ENCODE assay signal across 8 cellular contexts in genomic region chr3:122299872-122300460, GRCh38. TPM values are rescaled to one million over a fixed set of nuclear protein-coding genes. Genes with fewer than 3 reads are reported as not detected.
DNase-seq lines count a peak whose midpoint lies in the region; ATAC-seq and TF ChIP-seq lines count a peak whose summit lies in the region.

No MANE protein-coding gene starts in this region.

- H3K9me2 ChIP-seq in hepatocyte (replicated peaks; ENCODE audit: insufficient read depth): no peaks in the 10 kb centered on the region

- H3K79me2 ChIP-seq in KMS-11 (ENCODE audit: insufficient read depth, low read depth) (no peaks in the 10 kb centered on the region), hepatocyte (no peaks in the 10 kb centered on the region)

- H3K27ac ChIP-seq in KMS-11 (no peak overlapping the region), hepatocyte (no peak overlapping the region)

- 90% methylated on average over 12 of the region's 12 CpGs for WGBS in hepatocyte (ENCODE audit: low lambda C conversion rate, missing lambda C conversion rate)

- ATAC-seq in GM18858 (IDR thresholded peaks at IDR 0.05; ENCODE audit: unreplicated experiment): no peak

- no peaks in the 10 kb centered on the region for H3K9me3 ChIP-seq in hepatocyte (ENCODE audit: low read depth)

- no peak overlapping the region for H3K9ac ChIP-seq in KMS-11

- H2AFZ ChIP-seq in KMS-11 (ENCODE audit: low read depth) (no peak overlapping the region), hepatocyte (no peak overlapping the region)

- no peak overlapping the region for H3K4me2 ChIP-seq in KMS-11
- H3K4me2 ChIP-seq in hepatocyte: no peak overlapping the region

- H3K4me3 ChIP-seq in KMS-11 (IDR thresholded peaks at IDR 0.05; ENCODE audit: insufficient read depth, low read depth, low read length) (no peak overlapping the region), hepatocyte (no peak overlapping the region)

- H3K27me3 ChIP-seq in KMS-11 (ENCODE audit: insufficient read depth, low read depth): no peaks in the 10 kb centered on the region
- no peaks in the 10 kb centered on the region for H3K27me3 ChIP-seq in hepatocyte

- no peaks in the 10 kb centered on the region for H3K4me1 ChIP-seq in KMS-11 (ENCODE audit: low read depth, poor library complexity, severe bottlenecking)
- no peaks in the 10 kb centered on the region for H3K4me1 ChIP-seq in hepatocyte (ENCODE audit: insufficient read depth)

- H3K36me3 ChIP-seq in KMS-11 (ENCODE audit: insufficient read depth) (no peaks in the 10 kb centered on the region), hepatocyte (replicated peaks; ENCODE audit: insufficient read depth, low read depth) (no peaks in the 10 kb centered on the region)

- DNase-seq in DMS 273 (lab: John Stamatoyannopoulos, UW; ENCODE audit: unreplicated experiment) (peak; percentile 75), hepatocyte (ENCODE audit: low spot score) (no peak), LoVo (ENCODE audit: low spot score) (no peak), NCI-H1092 (lab: John Stamatoyannopoulos, UW) (no peak), NCI-H774 (lab: John Stamatoyannopoulos, UW) (no peak)
- DNase-seq in activated CD4-positive, alpha-beta T cell treated with anti-CD3 and anti-CD28 coated beads, Interleukin-2, amount 50 U/mL, for 1 hour: peak; percentile 11

- no peaks in the 10 kb centered on the region for H4K20me1 ChIP-seq in KMS-11 (ENCODE audit: insufficient read depth)
- no peaks in the 10 kb centered on the region for H4K20me1 ChIP-seq in hepatocyte (ENCODE audit: insufficient read depth, poor library complexity, severe bottlenecking)

- TF ChIP-seq CTCF in KMS-11 (conservative IDR thresholded peaks at IDR 0.05; ENCODE audit: low read depth, low read length) (peak; percentile 74), hepatocyte (IDR thresholded peaks at IDR 0.05; ENCODE audit: poor library complexity) (peak; percentile 47)

RNA-seq across cellular contexts. Expression of gene CSTA, which starts 25.1 kb away (rescaled TPM):
- total RNA-seq in hepatocyte: not detected in 2 replicates
- 0.22 and 0.28 TPM in 2 replicates for polyA plus RNA-seq in hepatocyte

Comparison
In these comparisons a context has a peak if more than half of its experiments do, and no peak if none do; other contexts are left out.
1. DNase-seq: peak in DMS 273 (single experiment) and activated CD4-positive, alpha-beta T cell treated with anti-CD3 and anti-CD28 coated beads, Interleukin-2, amount 50 U/mL, for 1 hour (single experiment); none in hepatocyte (single experiment), LoVo (single experiment), NCI-H1092 (single experiment) and NCI-H774 (single experiment).